Comparison of ENCODE assay signal across 1 cellular context in the genomic region with DNA sequence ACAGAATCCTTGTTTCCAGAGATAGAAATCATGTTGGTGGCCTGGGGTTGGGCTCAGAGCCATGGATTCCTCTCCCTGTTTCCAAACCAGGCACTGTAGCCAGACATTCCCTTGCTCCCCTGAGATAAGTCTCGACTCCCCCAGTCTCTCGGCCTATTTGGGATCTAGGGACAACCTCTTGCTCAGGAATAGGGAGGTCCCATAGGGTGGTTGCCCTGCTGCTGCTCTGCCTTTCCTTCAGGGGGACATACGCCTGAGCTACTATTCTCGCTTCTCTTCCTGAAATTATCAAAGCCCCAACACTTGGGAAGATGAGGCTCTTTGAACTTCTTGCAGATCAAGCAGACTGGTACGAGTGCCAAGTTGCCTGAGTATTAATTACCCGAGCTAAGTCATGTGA.
TF ChIP-seq lines count a peak whose summit lies in the region.

No MANE protein-coding gene starts in this region.

TF ChIP-seq in K562, 482 proteins besides CTCF, POLR2A, EP300 and RAD21:
- TF ChIP-seq, protein P1, sequence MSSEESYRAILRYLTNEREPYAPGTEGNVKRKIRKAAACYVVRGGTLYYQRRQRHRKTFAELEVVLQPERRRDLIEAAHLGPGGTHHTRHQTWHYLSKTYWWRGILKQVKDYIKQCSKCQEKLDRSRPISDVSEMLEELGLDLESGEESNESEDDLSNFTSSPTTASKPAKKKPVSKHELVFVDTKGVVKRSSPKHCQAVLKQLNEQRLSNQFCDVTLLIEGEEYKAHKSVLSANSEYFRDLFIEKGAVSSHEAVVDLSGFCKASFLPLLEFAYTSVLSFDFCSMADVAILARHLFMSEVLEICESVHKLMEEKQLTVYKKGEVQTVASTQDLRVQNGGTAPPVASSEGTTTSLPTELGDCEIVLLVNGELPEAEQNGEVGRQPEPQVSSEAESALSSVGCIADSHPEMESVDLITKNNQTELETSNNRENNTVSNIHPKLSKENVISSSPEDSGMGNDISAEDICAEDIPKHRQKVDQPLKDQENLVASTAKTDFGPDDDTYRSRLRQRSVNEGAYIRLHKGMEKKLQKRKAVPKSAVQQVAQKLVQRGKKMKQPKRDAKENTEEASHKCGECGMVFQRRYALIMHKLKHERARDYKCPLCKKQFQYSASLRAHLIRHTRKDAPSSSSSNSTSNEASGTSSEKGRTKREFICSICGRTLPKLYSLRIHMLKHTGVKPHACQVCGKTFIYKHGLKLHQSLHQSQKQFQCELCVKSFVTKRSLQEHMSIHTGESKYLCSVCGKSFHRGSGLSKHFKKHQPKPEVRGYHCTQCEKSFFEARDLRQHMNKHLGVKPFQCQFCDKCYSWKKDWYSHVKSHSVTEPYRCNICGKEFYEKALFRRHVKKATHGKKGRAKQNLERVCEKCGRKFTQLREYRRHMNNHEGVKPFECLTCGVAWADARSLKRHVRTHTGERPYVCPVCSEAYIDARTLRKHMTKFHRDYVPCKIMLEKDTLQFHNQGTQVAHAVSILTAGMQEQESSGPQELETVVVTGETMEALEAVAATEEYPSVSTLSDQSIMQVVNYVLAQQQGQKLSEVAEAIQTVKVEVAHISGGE (CRISPR knock-in tag; IDR thresholded peaks at IDR 0.05), result peak in 1 of 3 experiments; percentile 80; a peak in 2 of 6 replicates
- TF ChIP-seq, protein P2, sequence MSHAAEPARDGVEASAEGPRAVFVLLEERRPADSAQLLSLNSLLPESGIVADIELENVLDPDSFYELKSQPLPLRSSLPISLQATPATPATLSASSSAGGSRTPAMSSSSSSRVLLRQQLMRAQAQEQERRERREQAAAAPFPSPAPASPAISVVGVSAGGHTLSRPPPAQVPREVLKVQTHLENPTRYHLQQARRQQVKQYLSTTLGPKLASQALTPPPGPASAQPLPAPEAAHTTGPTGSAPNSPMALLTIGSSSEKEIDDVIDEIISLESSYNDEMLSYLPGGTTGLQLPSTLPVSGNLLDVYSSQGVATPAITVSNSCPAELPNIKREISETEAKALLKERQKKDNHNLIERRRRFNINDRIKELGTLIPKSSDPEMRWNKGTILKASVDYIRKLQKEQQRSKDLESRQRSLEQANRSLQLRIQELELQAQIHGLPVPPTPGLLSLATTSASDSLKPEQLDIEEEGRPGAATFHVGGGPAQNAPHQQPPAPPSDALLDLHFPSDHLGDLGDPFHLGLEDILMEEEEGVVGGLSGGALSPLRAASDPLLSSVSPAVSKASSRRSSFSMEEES (CRISPR knock-in tag; IDR thresholded peaks at IDR 0.05), result peak; percentile 8; the same call in 1 of the 2 replicates
- TF ChIP-seq GTF2A2 (tag; IDR thresholded peaks at IDR 0.05) (no peak), SLC30A9 (CRISPR knock-in tag; IDR thresholded peaks at IDR 0.05) (no peak), LEF1 (IDR thresholded peaks at IDR 0.05) (no peak), SETDB1 (IDR thresholded peaks at IDR 0.05; ENCODE audit: low read length) (no peak)
